ENCODE assay signal across 31 cellular contexts in the genomic region with DNA sequence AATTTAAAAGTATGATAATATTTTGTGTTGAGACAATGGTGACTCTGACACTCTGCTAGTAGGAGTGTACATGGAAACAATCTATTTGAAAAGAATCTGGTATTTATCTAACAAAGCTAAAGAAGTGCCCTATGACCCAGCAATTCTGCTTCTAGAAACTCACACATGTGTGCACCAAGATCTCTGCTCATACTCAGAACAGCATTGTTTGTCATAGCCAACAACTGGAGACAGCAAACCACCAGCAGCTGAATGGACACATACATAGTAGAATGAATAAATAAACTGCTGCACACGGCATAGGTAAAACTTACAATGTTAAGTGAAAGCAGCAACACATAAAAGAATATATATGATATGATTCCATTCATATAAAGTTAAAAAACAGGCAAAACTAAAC.
DNase-seq lines count a peak whose midpoint lies in the region; ATAC-seq and TF ChIP-seq lines count a peak whose summit lies in the region.
"Had no signal": no experiment of that assay in that cellular context is flagged by ENCODE, and none has a peak within 500 bp of the region (broad histone marks: within the 10 kb centered on the region; RNA-seq: fewer than 3 reads in every experiment).

No MANE protein-coding gene starts in this region.

- DNase-seq in DMS53 (lab: John Stamatoyannopoulos, UW): peak; percentile 24
- no peak for DNase-seq in smooth muscle cell (lab: John Stamatoyannopoulos, UW; ENCODE audit: unreplicated experiment)
- DNase-seq in SK-N-SH: no peak
- DNase-seq: activated CD4-positive, alpha-beta T cell treated with anti-CD3 and anti-CD28 coated beads, Interleukin-2, amount 50 U/mL, for 1 hour; activated gamma-delta T cell treated with Interleukin-2 at 50 U/mL for 16 hours; activated T-cell treated with anti-CD3 and anti-CD28 coated beads, Interleukin-2, amount 50 U/mL, for 4 hours; Calu3; central memory CD4-positive, alpha-beta T cell; dermis blood vessel endothelial cell; left lung; mesendoderm; NCI-H1417; NCI-H2029 treated with DMSO at 0.1 percent for 48 hours; NCI-H226; NCI-H69; Peyer's patch; SIG-M5; sigmoid colon; stimulated activated CD4-positive, alpha-beta T cell treated with anti-CD3 and anti-CD28 coated beads, Interleukin-15, amount 100 ng/mL, for 24 hours; stomach; T1000 had no signal

- H3K27ac ChIP-seq in gastroesophageal sphincter (no peak overlapping the region), smooth muscle cell (ENCODE audit: low read depth) (no peak overlapping the region), SK-N-SH (ENCODE audit: low read depth in 2 of 2, low read length in 1 of 2) (no peak overlapping the region)
- H3K27ac ChIP-seq: 22Rv1, left lung, Peyer's patch, prostate gland, sigmoid colon, stomach, tibial nerve had no signal

- H3K4me2 ChIP-seq in smooth muscle cell (no peak overlapping the region), SK-N-SH (no peak overlapping the region)

- H3K4me3 Mint-ChIP-seq in brain: no peak overlapping the region
- H3K4me3 Mint-ChIP-seq: activated T-cell treated with anti-CD3 and anti-CD28 coated beads, Interleukin-2, amount 50 U/mL, for 4 hours; CD14-positive monocyte had no signal

- no peak for TF ChIP-seq POLR2A in gastroesophageal sphincter (IDR thresholded peaks at IDR 0.05)

- no peaks in the 10 kb centered on the region for H3K9me2 ChIP-seq in SK-N-SH

- H3K4me1 Mint-ChIP-seq in brain: peaks cover 8% of the 10 kb centered on the region

- POLR2A ChIA-PET in SK-N-SH (lab: Yijun Ruan, JAX): no interaction called here

- no peaks in the 10 kb centered on the region for H3F3A ChIP-seq in smooth muscle cell (ENCODE audit: low read depth)
- peaks cover 2% of the 10 kb centered on the region for H3F3A ChIP-seq in SK-N-SH (replicated peaks; ENCODE audit: insufficient read depth)

- no peaks in the 10 kb centered on the region for H3K79me2 ChIP-seq in smooth muscle cell (ENCODE audit: low read depth)
- no peaks in the 10 kb centered on the region for H3K79me2 ChIP-seq in SK-N-SH (ENCODE audit: insufficient read depth)

- H4K20me1 ChIP-seq in smooth muscle cell (ENCODE audit: low read depth) (no peaks in the 10 kb centered on the region), SK-N-SH (ENCODE audit: insufficient read depth) (no peaks in the 10 kb centered on the region)

- TF ChIP-seq RAD21 in SK-N-SH (IDR thresholded peaks at IDR 0.05; ENCODE audit: low read length): no peak

- no peaks in the 10 kb centered on the region for H3K36me3 ChIP-seq in gastroesophageal sphincter
- no peaks in the 10 kb centered on the region for H3K36me3 ChIP-seq in smooth muscle cell (ENCODE audit: low read depth)
- no peaks in the 10 kb centered on the region for H3K36me3 ChIP-seq in SK-N-SH (replicated peaks in 1 of 2; ENCODE audit: control insufficient read depth in 1 of 2, insufficient read depth in 2 of 2, low read length in 1 of 2)
- H3K36me3 ChIP-seq: left lung, Peyer's patch, prostate gland, sigmoid colon, stomach had no signal

- H3K4me3 ChIP-seq in gastroesophageal sphincter: no peak overlapping the region
- no peak overlapping the region for H3K4me3 ChIP-seq in smooth muscle cell
- H3K4me3 ChIP-seq in SK-N-SH (ENCODE audit: low read depth in 2 of 2, low read length in 1 of 2): no peak overlapping the region
- H3K4me3 ChIP-seq: left lung, Peyer's patch, prostate gland, sigmoid colon, stomach, tibial nerve had no signal

- H3K27me3 Mint-ChIP-seq in brain: no peaks in the 10 kb centered on the region

- CTCF ChIA-PET in SK-N-SH (lab: Yijun Ruan, JAX): no interaction called here

- peaks cover 0 to 22% (median 12%) of the 10 kb centered on the region in 5 experiments for H3K9me3 Mint-ChIP-seq in brain
- H3K9me3 Mint-ChIP-seq: activated T-cell treated with anti-CD3 and anti-CD28 coated beads, Interleukin-2, amount 50 U/mL, for 4 hours had no signal

- peak; percentile 41 for ATAC-seq in GM19452 (IDR thresholded peaks at IDR 0.05; ENCODE audit: unreplicated experiment)
- peak; percentile 26 for ATAC-seq in HG02759 (IDR thresholded peaks at IDR 0.05; ENCODE audit: unreplicated experiment)
- ATAC-seq in gastroesophageal sphincter: no peak
- no peak for ATAC-seq in HG03135 (IDR thresholded peaks at IDR 0.05; ENCODE audit: unreplicated experiment)
- ATAC-seq: HCT116, left lung had no signal

- TF ChIP-seq EP300 in gastroesophageal sphincter (IDR thresholded peaks at IDR 0.05): no peak
- TF ChIP-seq EP300 in SK-N-SH (IDR thresholded peaks at IDR 0.05; ENCODE audit: borderline replicate concordance in 1 of 2, low read depth in 1 of 2, low read length in 1 of 2): no peak

- H2AFZ ChIP-seq in smooth muscle cell (ENCODE audit: low read depth) (no peak overlapping the region), SK-N-SH (ENCODE audit: low read depth) (no peak overlapping the region)

- H3K27ac Mint-ChIP-seq in brain: peak overlapping the region in 3 of 5 experiments; percentile 6 to 46 (median 13)
- H3K27ac Mint-ChIP-seq: CD14-positive monocyte had no signal

- no peak overlapping the region for H3K9ac ChIP-seq in smooth muscle cell (ENCODE audit: low read depth)
- H3K9ac ChIP-seq in SK-N-SH: no peak overlapping the region

- H3K36me3 Mint-ChIP-seq in brain: peaks cover 62% of the 10 kb centered on the region
- H3K36me3 Mint-ChIP-seq: CD14-positive monocyte had no signal

- H3K9me3 ChIP-seq in gastroesophageal sphincter (no peaks in the 10 kb centered on the region), smooth muscle cell (replicated peaks; ENCODE audit: low read depth) (no peaks in the 10 kb centered on the region), SK-N-SH (no peaks in the 10 kb centered on the region)
- H3K9me3 ChIP-seq: left lung, Peyer's patch, prostate gland, sigmoid colon, stomach, tibial nerve had no signal

- WGBS in gastroesophageal sphincter (ENCODE audit: low coverage in 1 of 2), 2 donors: 18 to 46% methylated on average over 1 of the region's 1 CpG
- WGBS in smooth muscle cell (ENCODE audit: low lambda C conversion rate): 93% methylated on average over 1 of the region's 1 CpG
- 64% methylated on average over 1 of the region's 1 CpG for WGBS in SK-N-SH (ENCODE audit: low lambda C conversion rate)

- TF ChIP-seq CTCF in brain (conservative IDR thresholded peaks at IDR 0.05) (no peak), gastroesophageal sphincter (IDR thresholded peaks at IDR 0.05) (no peak), smooth muscle cell (IDR thresholded peaks at IDR 0.05; ENCODE audit: borderline replicate concordance, insufficient read depth, poor library complexity, severe bottlenecking) (no peak), SK-N-SH (IDR thresholded peaks at IDR 0.05) (no peak)

- H3K4me1 ChIP-seq in gastroesophageal sphincter (no peaks in the 10 kb centered on the region), smooth muscle cell (ENCODE audit: low read depth) (no peaks in the 10 kb centered on the region), SK-N-SH (ENCODE audit: control insufficient read depth in 1 of 2, insufficient read depth in 2 of 2, low read depth in 1 of 2, low read length in 1 of 2) (no peaks in the 10 kb centered on the region)
- H3K4me1 ChIP-seq: left lung, Peyer's patch, prostate gland, sigmoid colon had no signal

- H3K27me3 ChIP-seq in gastroesophageal sphincter (peaks cover 1% of the 10 kb centered on the region), smooth muscle cell (ENCODE audit: low read depth) (no peaks in the 10 kb centered on the region), SK-N-SH (ENCODE audit: insufficient read depth) (no peaks in the 10 kb centered on the region)
- H3K27me3 ChIP-seq: left lung, Peyer's patch, sigmoid colon, stomach, tibial nerve had no signal

TF ChIP-seq in SK-N-SH, 30 proteins besides CTCF, POLR2A, EP300 and RAD21 (continues in another document):
- TF ChIP-seq CHD2 (IDR thresholded peaks at IDR 0.05; ENCODE audit: low read length, partially characterized antibody) (no peak), MXI1 (IDR thresholded peaks at IDR 0.05; ENCODE audit: low read depth, low read length) (no peak), MEF2A (IDR thresholded peaks at IDR 0.05; ENCODE audit: borderline replicate concordance, low read depth) (no peak), TAF1 (IDR thresholded peaks at IDR 0.05; ENCODE audit: borderline replicate concordance, low read depth, low read length) (no peak)
- TF ChIP-seq, protein P1, sequence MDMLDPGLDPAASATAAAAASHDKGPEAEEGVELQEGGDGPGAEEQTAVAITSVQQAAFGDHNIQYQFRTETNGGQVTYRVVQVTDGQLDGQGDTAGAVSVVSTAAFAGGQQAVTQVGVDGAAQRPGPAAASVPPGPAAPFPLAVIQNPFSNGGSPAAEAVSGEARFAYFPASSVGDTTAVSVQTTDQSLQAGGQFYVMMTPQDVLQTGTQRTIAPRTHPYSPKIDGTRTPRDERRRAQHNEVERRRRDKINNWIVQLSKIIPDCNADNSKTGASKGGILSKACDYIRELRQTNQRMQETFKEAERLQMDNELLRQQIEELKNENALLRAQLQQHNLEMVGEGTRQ (IDR thresholded peaks at IDR 0.05; ENCODE audit: borderline replicate concordance, low read depth, low read length): no peak
- TF ChIP-seq, protein P2, sequence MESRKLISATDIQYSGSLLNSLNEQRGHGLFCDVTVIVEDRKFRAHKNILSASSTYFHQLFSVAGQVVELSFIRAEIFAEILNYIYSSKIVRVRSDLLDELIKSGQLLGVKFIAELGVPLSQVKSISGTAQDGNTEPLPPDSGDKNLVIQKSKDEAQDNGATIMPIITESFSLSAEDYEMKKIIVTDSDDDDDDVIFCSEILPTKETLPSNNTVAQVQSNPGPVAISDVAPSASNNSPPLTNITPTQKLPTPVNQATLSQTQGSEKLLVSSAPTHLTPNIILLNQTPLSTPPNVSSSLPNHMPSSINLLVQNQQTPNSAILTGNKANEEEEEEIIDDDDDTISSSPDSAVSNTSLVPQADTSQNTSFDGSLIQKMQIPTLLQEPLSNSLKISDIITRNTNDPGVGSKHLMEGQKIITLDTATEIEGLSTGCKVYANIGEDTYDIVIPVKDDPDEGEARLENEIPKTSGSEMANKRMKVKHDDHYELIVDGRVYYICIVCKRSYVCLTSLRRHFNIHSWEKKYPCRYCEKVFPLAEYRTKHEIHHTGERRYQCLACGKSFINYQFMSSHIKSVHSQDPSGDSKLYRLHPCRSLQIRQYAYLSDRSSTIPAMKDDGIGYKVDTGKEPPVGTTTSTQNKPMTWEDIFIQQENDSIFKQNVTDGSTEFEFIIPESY (IDR thresholded peaks at IDR 0.05; ENCODE audit: borderline replicate concordance, low read depth): no peak

Comparison
In these comparisons a context has a peak if more than half of its experiments do, and no peak if none do; other contexts are left out.
1. ATAC-seq: peak in GM19452 (single experiment) and HG02759 (single experiment); none in gastroesophageal sphincter (single experiment) and HG03135 (single experiment).